ENCODE assay signal across 26 cellular contexts in genomic region chr14:64217747-64218146, GRCh38.
DNase-seq lines count a peak whose midpoint lies in the region; ATAC-seq, FAIRE-seq and TF ChIP-seq lines count a peak whose summit lies in the region.
"Had no signal": no experiment of that assay in that cellular context is flagged by ENCODE, and none has a peak within 500 bp of the region (broad histone marks: within the 10 kb centered on the region; RNA-seq: fewer than 3 reads in every experiment).

No MANE protein-coding gene starts in this region.

- TF ChIP-seq RAD21 in GM12878 (IDR thresholded peaks at IDR 0.05; ENCODE audit: insufficient read depth, low read depth, low read length) = no peak

- no peaks in the 10 kb centered on the region for H3K9me3 Mint-ChIP-seq in CD8-positive, alpha-beta T cell
- H3K9me3 Mint-ChIP-seq: naive thymus-derived CD8-positive, alpha-beta T cell had no signal

- DNase-seq in NCI-H1092 treated with DMSO at 0.1 percent for 48 hours (lab: John Stamatoyannopoulos, UW) = peak; percentile 41
- no peak for DNase-seq in NCI-H1092 (lab: John Stamatoyannopoulos, UW)
- DNase-seq in GM12878 (ENCODE audit: low read depth, low spot score) = no peak
- DNase-seq in SIG-M5 treated with dmso at 0.1 percent for 504 hours (lab: John Stamatoyannopoulos, UW; ENCODE audit: unreplicated experiment) = no peak
- DNase-seq in CD8-positive, alpha-beta T cell = no peak
- DNase-seq: activated CD4-positive, alpha-beta T cell treated with anti-CD3 and anti-CD28 coated beads for 48 hours; activated effector memory CD4-positive, alpha-beta T cell treated with anti-CD3 and anti-CD28 coated beads, Interleukin-2, amount 50 U/mL, for 16 hours; caudate nucleus; DMS 273 treated with DMSO at 0.1 percent for 48 hours; esophagus squamous epithelium; GDM1; glutamatergic neuron; GOT3; MV-4-11; naive thymus-derived CD8-positive, alpha-beta T cell; NCI-H2029; NCI-H510A treated with DMSO at 0.1 percent for 48 hours; SJCRH30; T-helper 9 cell had no signal

- no peak overlapping the region for H3K4me3 Mint-ChIP-seq in CD8-positive, alpha-beta T cell
- H3K4me3 Mint-ChIP-seq: naive thymus-derived CD8-positive, alpha-beta T cell had no signal

- TF ChIP-seq EP300 in GM12878 (IDR thresholded peaks at IDR 0.05; ENCODE audit: borderline replicate concordance in 1 of 2, control insufficient read depth in 1 of 2, low read depth in 2 of 2, low read length in 2 of 2) = no peak

- H3K27ac ChIP-seq in GM12878 (ENCODE audit: control insufficient read depth, insufficient read depth) (peak overlapping the region; percentile 54), skeletal muscle tissue (ENCODE audit: low read depth, low read length) (peak overlapping the region; percentile 94)
- H3K27ac ChIP-seq in CD8-positive, alpha-beta T cell (ENCODE audit: low read depth, low read length) = no peak overlapping the region
- H3K27ac ChIP-seq: 22Rv1, esophagus squamous epithelium, HL-60, prostate gland, SJCRH30 had no signal

- H3K27me3 Mint-ChIP-seq in CD8-positive, alpha-beta T cell (ENCODE audit: low read depth) = no peaks in the 10 kb centered on the region
- H3K27me3 Mint-ChIP-seq: naive thymus-derived CD8-positive, alpha-beta T cell had no signal

- no peaks in the 10 kb centered on the region for H3K27me3 ChIP-seq in GM12878 (replicated peaks in 1 of 2; ENCODE audit: control insufficient read depth in 2 of 2, insufficient read depth in 2 of 2, low read length in 1 of 2)
- no peaks in the 10 kb centered on the region for H3K27me3 ChIP-seq in skeletal muscle tissue (ENCODE audit: control insufficient read depth in 3 of 3, insufficient read depth in 3 of 3, low read length in 3 of 3)
- no peaks in the 10 kb centered on the region for H3K27me3 ChIP-seq in CD8-positive, alpha-beta T cell (ENCODE audit: insufficient read depth, low read length)
- H3K27me3 ChIP-seq: BE2C, esophagus squamous epithelium, SJCRH30 had no signal

- H3K27ac Mint-ChIP-seq in CD8-positive, alpha-beta T cell = no peak overlapping the region

- peak overlapping the region; percentile 61 for H3K4me2 ChIP-seq in GM12878 (ENCODE audit: control insufficient read depth, insufficient read depth)

- SMC1A ChIA-PET in GM12878 (lab: Charles Lee; ENCODE audit: uncharacterized antibody, unreplicated experiment) = interaction anchor here (1.0 to 3.6 kb wide), 6 partner anchors 8 to 76 kb away, joined by 3 to 19 read pairs (median 8); partner anchors contain the start of gene ESR2

- in situ Hi-C loops in GM12878 (cut with MboI) = no loop called here

- TF ChIP-seq CTCF in GM12878 (IDR thresholded peaks at IDR 0.05 in 2 of 3, conservative IDR thresholded peaks at IDR 0.05 in 1 of 3; ENCODE audit: control insufficient read depth in 2 of 3, extremely low read depth in 1 of 3, insufficient read depth in 1 of 3, low read depth in 3 of 3, low read length in 3 of 3) = no peak
- TF ChIP-seq CTCF in CD8-positive, alpha-beta T cell (IDR thresholded peaks at IDR 0.05) = no peak

- peaks cover 90% of the 10 kb centered on the region for H3K36me3 Mint-ChIP-seq in CD8-positive, alpha-beta T cell

- H3K36me3 ChIP-seq in GM12878 (ENCODE audit: control insufficient read depth in 2 of 2, insufficient read depth in 2 of 2, low read length in 1 of 2) (peaks cover 8 to 34% of the 10 kb centered on the region in 2 experiments), skeletal muscle tissue (ENCODE audit: control insufficient read depth in 3 of 3, insufficient read depth in 3 of 3, low read length in 3 of 3) (peaks cover 59 to 76% (median 73%) of the 10 kb centered on the region in 3 donors)
- peaks cover 76% of the 10 kb centered on the region for H3K36me3 ChIP-seq in CD8-positive, alpha-beta T cell (ENCODE audit: insufficient read depth, low read length)

- no peaks in the 10 kb centered on the region for H3K79me2 ChIP-seq in GM12878 (ENCODE audit: control insufficient read depth, insufficient read depth, low read length)

- intact Hi-C loops in GM12878 (cut with micrococcal nuclease; ENCODE audit: unreplicated experiment) = no loop called here
- intact Hi-C loops in CD8-positive, alpha-beta T cell (cut with DNase I, micrococcal nuclease) = no loop called here

- POLR2A ChIA-PET in GM12878 (lab: Charles Lee) = interaction anchor here (0.9 to 1.8 kb wide), 5 partner anchors 8 to 21 kb away, joined by 3 to 7 read pairs (median 4); no protein-coding TSS in a partner anchor
- POLR2A ChIA-PET in CD8-positive, alpha-beta T cell (lab: Charles Lee) = no interaction called here

- H3K9ac ChIP-seq in GM12878 (ENCODE audit: control insufficient read depth, insufficient read depth, low read length) (no peak overlapping the region; the same call in 1 of the 2 replicates), skeletal muscle tissue (ENCODE audit: low read depth in 1 of 3, low read length in 3 of 3) (peak overlapping the region in 2 of 3 donors; percentile 82 to 92)

- H3K4me3 ChIP-seq in GM12878 (no peak overlapping the region), skeletal muscle tissue (ENCODE audit: low read length in 3 of 3) (peak overlapping the region; percentile 42 to 83 (median 48))
- no peak overlapping the region for H3K4me3 ChIP-seq in CD8-positive, alpha-beta T cell (ENCODE audit: low read depth, low read length)
- H3K4me3 ChIP-seq: esophagus squamous epithelium, prostate gland, SJCRH30 had no signal

- WGBS in GM12878 (ENCODE audit: insufficient coverage, insufficient replicate concordance, low lambda C conversion rate, missing lambda C conversion rate) = 67% methylated on average over 7 of the region's 7 CpGs

- TSS peak; percentile 13 for BruUV-seq in GM12878 (replicated peaks; lab: Mats Ljungman, UMichigan)

- no peak overlapping the region for H2AFZ ChIP-seq in GM12878 (ENCODE audit: control insufficient read depth, low read depth, low read length)

- peak; percentile 65 for FAIRE-seq in GM12878 (lab: Jason Lieb, UNC)

- no peaks in the 10 kb centered on the region for H4K20me1 ChIP-seq in GM12878 (ENCODE audit: control insufficient read depth, insufficient read depth)

- peaks cover 30% of the 10 kb centered on the region for H3K4me1 ChIP-seq in GM12878 (ENCODE audit: control insufficient read depth, insufficient read depth, low read length)
- peaks cover 49 to 67% (median 55%) of the 10 kb centered on the region in 3 donors for H3K4me1 ChIP-seq in skeletal muscle tissue (ENCODE audit: control insufficient read depth in 3 of 3, insufficient read depth in 3 of 3, low read length in 3 of 3)
- no peaks in the 10 kb centered on the region for H3K4me1 ChIP-seq in CD8-positive, alpha-beta T cell (ENCODE audit: insufficient read depth, low read length)
- H3K4me1 ChIP-seq: prostate gland, SJCRH30 had no signal

- H3K9me3 ChIP-seq in GM12878 (replicated peaks; ENCODE audit: control insufficient read depth, insufficient read depth, low read length) = no peaks in the 10 kb centered on the region
- no peaks in the 10 kb centered on the region for H3K9me3 ChIP-seq in skeletal muscle tissue (ENCODE audit: control insufficient read depth in 3 of 3, low read length in 3 of 3)
- H3K9me3 ChIP-seq in CD8-positive, alpha-beta T cell (ENCODE audit: low read length) = no peaks in the 10 kb centered on the region
- H3K9me3 ChIP-seq: BE2C, esophagus squamous epithelium, prostate gland, SJCRH30 had no signal

- no peaks in the 10 kb centered on the region for H3K4me1 Mint-ChIP-seq in CD8-positive, alpha-beta T cell (ENCODE audit: low read depth)

- TF ChIP-seq POLR2A in GM12878 (IDR thresholded peaks at IDR 0.05; ENCODE audit: low read depth, low read length) = no peak

- CTCF ChIA-PET in GM12878 (lab: Yijun Ruan, JAX) = interaction anchor here (0.9 to 1.5 kb wide), 3 partner anchors 18 to 86 kb away, joined by 3 read pairs; no protein-coding TSS in a partner anchor
- CTCF ChIA-PET in CD8-positive, alpha-beta T cell (lab: Charles Lee) = no interaction called here

- RAD21 ChIA-PET in GM12878 (lab: Charles Lee; ENCODE audit: unreplicated experiment) = interaction anchor here (1.2 to 3.9 kb wide), 2 partner anchors 18 to 120 kb away, joined by 3 to 18 read pairs; no protein-coding TSS in a partner anchor

- ATAC-seq in HG02870 (IDR thresholded peaks at IDR 0.05; ENCODE audit: unreplicated experiment) = peak; percentile 4
- ATAC-seq in GM12878 = peak; percentile 39
- no peak for ATAC-seq in HG03097 (IDR thresholded peaks at IDR 0.05; ENCODE audit: low FRiP score, unreplicated experiment)
- ATAC-seq in CD8-positive, alpha-beta T cell = no peak
- ATAC-seq: naive thymus-derived CD8-positive, alpha-beta T cell had no signal

TF ChIP-seq in GM12878, 131 proteins besides CTCF, POLR2A, EP300 and RAD21 (continues in another document):
- 0 out of 2 replicates have a peak, but pooled peaks have one; percentile 4 for TF ChIP-seq MTA3 (IDR thresholded peaks at IDR 0.05; ENCODE audit: borderline replicate concordance, low read length)

Comparison
In these comparisons a context has a peak if more than half of its experiments do, and no peak if none do; other contexts are left out.
1. ATAC-seq: peak in HG02870 (single experiment) and GM12878 (single experiment); none in HG03097 (single experiment) and CD8-positive, alpha-beta T cell (single experiment).
2. H3K4me3 ChIP-seq: peak in skeletal muscle tissue (3 of 3); none in GM12878 (single experiment) and CD8-positive, alpha-beta T cell (single experiment).